Comparison of ENCODE assay signal across 1 cellular context in genomic region chr1:156860113-156860638, GRCh38.
TF ChIP-seq lines count a peak whose summit lies in the region.

No MANE protein-coding gene starts in this region.

TF ChIP-seq in HEK293, 187 proteins besides CTCF, POLR2A, EP300 and RAD21 (continued from another document):
- TF ChIP-seq ZNF362 (tag by site-specific recombination; IDR thresholded peaks at IDR 0.05) (no peak), ZNF514 (tag by site-specific recombination; IDR thresholded peaks at IDR 0.05) (no peak), MEIS1 (CRISPR knock-in tag; IDR thresholded peaks at IDR 0.05; ENCODE audit: borderline replicate concordance) (no peak), KLF16 (tag by site-specific recombination; IDR thresholded peaks at IDR 0.05) (no peak), SCRT2 (tag by site-specific recombination; IDR thresholded peaks at IDR 0.05) (no peak), WT1 (tag by site-specific recombination; IDR thresholded peaks at IDR 0.05) (no peak), ZIC2 (tag by site-specific recombination; IDR thresholded peaks at IDR 0.05) (0 out of 2 replicates have a peak, but pooled peaks have one; percentile 13), SP7 (tag by site-specific recombination; IDR thresholded peaks at IDR 0.05) (peak; percentile 48; the same call in 1 of the 2 replicates), ZNF174 (tag by site-specific recombination; IDR thresholded peaks at IDR 0.05) (no peak), ZNF394 (tag by site-specific recombination; IDR thresholded peaks at IDR 0.05; ENCODE audit: borderline replicate concordance) (no peak; the same call in 1 of the 2 replicates), ZNF248 (tag by site-specific recombination; IDR thresholded peaks at IDR 0.05) (no peak), ZNF292 (tag by site-specific recombination; IDR thresholded peaks at IDR 0.05; ENCODE audit: borderline replicate concordance, low read depth) (no peak), PRDM10 (tag by site-specific recombination; IDR thresholded peaks at IDR 0.05) (peak; percentile 36; the same call in 1 of the 2 replicates), HOXD13 (CRISPR knock-in tag; IDR thresholded peaks at IDR 0.05; ENCODE audit: borderline replicate concordance) (no peak), ZNF138 (tag by site-specific recombination; IDR thresholded peaks at IDR 0.05; ENCODE audit: borderline replicate concordance) (no peak), ZNF747 (tag by site-specific recombination; IDR thresholded peaks at IDR 0.05) (no peak), ZFHX2 (tag by site-specific recombination; conservative IDR thresholded peaks at IDR 0.05) (peak; percentile 14; the same call in 1 of the 2 replicates), ZNF776 (tag by site-specific recombination; IDR thresholded peaks at IDR 0.05; ENCODE audit: borderline replicate concordance) (no peak), ZNF202 (tag by site-specific recombination; IDR thresholded peaks at IDR 0.05; ENCODE audit: borderline replicate concordance) (no peak), ZNF645 (tag by site-specific recombination; IDR thresholded peaks at IDR 0.05) (no peak), GLIS2 (tag by site-specific recombination; IDR thresholded peaks at IDR 0.05) (peak; percentile 72; the same call in 1 of the 2 replicates), ZNF623 (tag by site-specific recombination; IDR thresholded peaks at IDR 0.05) (no peak), ZNF140 (tag by site-specific recombination; IDR thresholded peaks at IDR 0.05) (no peak), ZBTB10 (tag by site-specific recombination; IDR thresholded peaks at IDR 0.05) (peak; percentile 66), ZNF580 (tag by site-specific recombination; IDR thresholded peaks at IDR 0.05) (no peak), ZBTB26 (tag by site-specific recombination; optimal IDR thresholded peaks at IDR 0.05) (peak; percentile 76), ZNF518A (tag by site-specific recombination; conservative IDR thresholded peaks at IDR 0.05; ENCODE audit: low read depth) (no peak), EGR2 (tag by site-specific recombination; IDR thresholded peaks at IDR 0.05; ENCODE audit: low read depth) (no peak), ZNF585B (tag by site-specific recombination; IDR thresholded peaks at IDR 0.05) (no peak), ZNF341 (tag by site-specific recombination; IDR thresholded peaks at IDR 0.05; ENCODE audit: low read depth) (no peak), OVOL3 (tag by site-specific recombination; IDR thresholded peaks at IDR 0.05) (no peak), GLI2 (tag by site-specific recombination; IDR thresholded peaks at IDR 0.05; ENCODE audit: borderline replicate concordance, low read depth) (no peak), ZNF449 (tag by site-specific recombination; IDR thresholded peaks at IDR 0.05) (no peak), IKZF3 (tag by site-specific recombination; IDR thresholded peaks at IDR 0.05) (no peak), ZNF121 (tag by site-specific recombination; IDR thresholded peaks at IDR 0.05) (no peak), ZBTB17 (tag by site-specific recombination; IDR thresholded peaks at IDR 0.05) (peak; percentile 88), ZNF157 (tag by site-specific recombination; IDR thresholded peaks at IDR 0.05) (no peak), ZNF843 (tag by site-specific recombination; IDR thresholded peaks at IDR 0.05) (no peak), OSR2 (tag by site-specific recombination; IDR thresholded peaks at IDR 0.05) (no peak), ZSCAN30 (tag by site-specific recombination; IDR thresholded peaks at IDR 0.05) (no peak), ZBTB8A (tag by site-specific recombination; IDR thresholded peaks at IDR 0.05) (0 out of 2 replicates have a peak, but pooled peaks have one; percentile 31), ZNF433 (tag by site-specific recombination; IDR thresholded peaks at IDR 0.05; ENCODE audit: low read depth) (no peak), YY2 (tag by site-specific recombination; IDR thresholded peaks at IDR 0.05) (no peak), ZNF280C (tag by site-specific recombination; IDR thresholded peaks at IDR 0.05) (no peak), YY1 (tag by site-specific recombination; IDR thresholded peaks at IDR 0.05) (no peak), ZNF146 (tag by site-specific recombination; IDR thresholded peaks at IDR 0.05) (no peak)
